8 cellular contexts compared by ENCODE assay signal in genomic region chr6:17086469-17086868, GRCh38. TPM values are rescaled to one million over a fixed set of nuclear protein-coding genes. Genes with fewer than 3 reads are reported as not detected.
DNase-seq lines count a peak whose midpoint lies in the region; ATAC-seq and TF ChIP-seq lines count a peak whose summit lies in the region.

No MANE protein-coding gene starts in this region.

- POLR2A ChIA-PET in AG04449 (lab: Yijun Ruan, JAX), result no interaction called here

- CTCF ChIA-PET in AG04449 (lab: Yijun Ruan, JAX), result interaction anchor here (0.6 to 9.1 kb wide), 68 partner anchors 10 to 801 kb away, joined by 3 to 150 read pairs (median 4); partner anchors contain the start of gene ATXN1

- no peak overlapping the region for H3K4me3 Mint-ChIP-seq in activated T-cell treated with anti-CD3 and anti-CD28 coated beads, Interleukin-2, amount 50 U/mL, for 72 hours

- H3K27ac ChIP-seq in psoas muscle, result no peak overlapping the region

- H3K27me3 ChIP-seq in psoas muscle (ENCODE audit: insufficient read depth in 3 of 3, low read length in 2 of 3), result no peaks in the 10 kb centered on the region

- H3K9me3 Mint-ChIP-seq in activated T-cell treated with anti-CD3 and anti-CD28 coated beads, Interleukin-2, amount 50 U/mL, for 72 hours, result peaks cover 4% of the 10 kb centered on the region in 2 donors

- intact Hi-C loops in psoas muscle (cut with DNase I), result loop anchor here in 1 of 2 donors (10.0 kb wide), 1 partner anchor 322 kb away; the partner anchor contains the start of gene ATXN1

- peaks cover 32% of the 10 kb centered on the region for H3K27me3 Mint-ChIP-seq in activated T-cell treated with anti-CD3 and anti-CD28 coated beads, Interleukin-2, amount 50 U/mL, for 72 hours (ENCODE audit: low read depth)

- H3K4me3 ChIP-seq in AG04449 (ENCODE audit: low read depth, low read length) (no peak overlapping the region), psoas muscle (no peak overlapping the region)

- no peak overlapping the region for H3K27ac Mint-ChIP-seq in activated T-cell treated with anti-CD3 and anti-CD28 coated beads, Interleukin-2, amount 50 U/mL, for 72 hours

- 35 to 44% (median 36%) methylated on average over 11 of the region's 11 CpGs for WGBS in psoas muscle, 3 donors

- DNase-seq in AG04449 (ENCODE audit: low read depth, low spot score) (peak; percentile 24), GM04503 (ENCODE audit: low read depth) (peak; percentile 40), NCI-H1694 treated with DMSO at 0.1 percent for 48 hours (lab: John Stamatoyannopoulos, UW) (peak; percentile 53), glomerular visceral epithelial cell (ENCODE audit: extremely low spot score) (peak; percentile 71), psoas muscle (no peak)
- DNase-seq in activated T-cell treated with anti-CD3 and anti-CD28 coated beads, Interleukin-2, amount 50 U/mL, for 72 hours, result peak; percentile 20 to 33
- DNase-seq in activated effector memory CD4-positive, alpha-beta T cell treated with anti-CD3 and anti-CD28 coated beads, Interleukin-2, amount 50 U/mL, for 16 hours, result no peak

- H3K9me3 ChIP-seq in psoas muscle, result no peaks in the 10 kb centered on the region

- H3K36me3 Mint-ChIP-seq in activated T-cell treated with anti-CD3 and anti-CD28 coated beads, Interleukin-2, amount 50 U/mL, for 72 hours (ENCODE audit: insufficient read depth in 2 of 2), result peaks cover 2 to 4% of the 10 kb centered on the region in 2 donors

- no peaks in the 10 kb centered on the region for H3K36me3 ChIP-seq in psoas muscle (ENCODE audit: insufficient read depth in 1 of 2, low read depth in 1 of 2)

- H3K4me1 Mint-ChIP-seq in activated T-cell treated with anti-CD3 and anti-CD28 coated beads, Interleukin-2, amount 50 U/mL, for 72 hours (ENCODE audit: low read depth), result no peaks in the 10 kb centered on the region

- TF ChIP-seq CTCF in AG04449 (IDR thresholded peaks at IDR 0.05; ENCODE audit: insufficient read depth, low read length, missing control alignments) (peak; percentile 57), psoas muscle (IDR thresholded peaks at IDR 0.05) (peak; percentile 62)

- peak in 1 of 2 donors; percentile 35 for ATAC-seq in activated T-cell treated with anti-CD3 and anti-CD28 coated beads, Interleukin-2, amount 50 U/mL, for 72 hours (replicated peaks in 1 of 2)
- peak; percentile 53 to 72 (median 64) for ATAC-seq in psoas muscle
- no peak for ATAC-seq in GM18520 (IDR thresholded peaks at IDR 0.05; ENCODE audit: unreplicated experiment)

- H3K4me1 ChIP-seq in psoas muscle, result no peaks in the 10 kb centered on the region

RNA-seq across cellular contexts. Expression of gene STMND1, which starts 15.4 kb away (rescaled TPM):
- total RNA-seq in activated T-cell treated with anti-CD3 and anti-CD28 coated beads, Interleukin-2, amount 50 U/mL, for 72 hours, result not detected
- total RNA-seq in psoas muscle, result not detected
- not detected for polyA plus RNA-seq in psoas muscle

Comparison
In these comparisons a context has a peak if more than half of its experiments do, and no peak if none do; other contexts are left out.
1. DNase-seq: peak in AG04449 (single experiment), GM04503 (single experiment), NCI-H1694 treated with DMSO at 0.1 percent for 48 hours (single experiment), activated T-cell treated with anti-CD3 and anti-CD28 coated beads, Interleukin-2, amount 50 U/mL, for 72 hours (2 of 2) and glomerular visceral epithelial cell (single experiment); none in psoas muscle (0 of 2) and activated effector memory CD4-positive, alpha-beta T cell treated with anti-CD3 and anti-CD28 coated beads, Interleukin-2, amount 50 U/mL, for 16 hours (single experiment).